In genomic region chr13:113393226-113393571, GRCh38 we compare ENCODE assay signal across 7 cellular contexts. TPM values are rescaled to one million over a fixed set of nuclear protein-coding genes. Genes with fewer than 3 reads are reported as not detected.
A peak's percentile ranks its signal among the peaks of the same experiment; 100 is the strongest.
DNase-seq lines count a peak whose midpoint lies in the region; ATAC-seq lines count a peak whose summit lies in the region.

No MANE protein-coding gene starts in this region.

- H3K9me3 ChIP-seq in right cardiac atrium (ENCODE audit: control insufficient read depth, low read length), result no peaks in the 10 kb centered on the region

- 72% methylated on average over 13 of the region's 13 CpGs for WGBS in right cardiac atrium

- no peak for DNase-seq in activated CD4-positive, alpha-beta memory T cell treated with anti-CD3 and anti-CD28 coated beads, Interleukin-2, amount 10 ng/mL, durations not matched to agents 7 days and 5 days
- peak in 1 of 3 donors; percentile 40 for DNase-seq in right cardiac atrium
- DNase-seq in NCI-H1092 treated with DMSO at 0.1 percent for 48 hours (lab: John Stamatoyannopoulos, UW), result no peak

- H3K27ac ChIP-seq in right cardiac atrium (ENCODE audit: low read length), result no peak overlapping the region

- POLR2A ChIA-PET in activated CD4-positive, alpha-beta memory T cell treated with anti-CD3 and anti-CD28 coated beads, Interleukin-2, amount 10 ng/mL, durations not matched to agents 7 days and 5 days (lab: Charles Lee), result no interaction called here

- no peaks in the 10 kb centered on the region for H3K36me3 Mint-ChIP-seq in activated CD4-positive, alpha-beta memory T cell treated with anti-CD3 and anti-CD28 coated beads, Interleukin-2, amount 10 ng/mL, durations not matched to agents 7 days and 5 days (ENCODE audit: low read depth)
- H3K36me3 Mint-ChIP-seq in stimulated activated naive CD8-positive, alpha-beta T cell treated with anti-CD3 and anti-CD28 coated beads, Interleukin-15, Interleukin-2, amounts not matched to agents 100 ng/mL and 50 ng/mL, for 24 hours (ENCODE audit: low read depth), result no peaks in the 10 kb centered on the region

- H3K4me1 Mint-ChIP-seq in activated CD4-positive, alpha-beta memory T cell treated with anti-CD3 and anti-CD28 coated beads, Interleukin-2, amount 10 ng/mL, durations not matched to agents 7 days and 5 days, result peaks cover 6% of the 10 kb centered on the region
- H3K4me1 Mint-ChIP-seq in stimulated activated naive CD8-positive, alpha-beta T cell treated with anti-CD3 and anti-CD28 coated beads, Interleukin-15, Interleukin-2, amounts not matched to agents 100 ng/mL and 50 ng/mL, for 24 hours (ENCODE audit: low read depth), result peaks cover 8% of the 10 kb centered on the region

- H3K9me3 Mint-ChIP-seq in activated CD4-positive, alpha-beta memory T cell treated with anti-CD3 and anti-CD28 coated beads, Interleukin-2, amount 10 ng/mL, durations not matched to agents 7 days and 5 days, result peaks cover 3% of the 10 kb centered on the region
- no peaks in the 10 kb centered on the region for H3K9me3 Mint-ChIP-seq in stimulated activated naive CD8-positive, alpha-beta T cell treated with anti-CD3 and anti-CD28 coated beads, Interleukin-15, Interleukin-2, amounts not matched to agents 100 ng/mL and 50 ng/mL, for 24 hours

- H3K27me3 ChIP-seq in right cardiac atrium (ENCODE audit: control insufficient read depth, insufficient read depth), result no peaks in the 10 kb centered on the region

- intact Hi-C loops in right cardiac atrium (cut with DNase I), result loop anchor here in 3 of 4 donors (5.0 to 10.0 kb wide), 4 partner anchors 118 to 451 kb away; no protein-coding TSS in a partner anchor

- peaks cover 2% of the 10 kb centered on the region for H3K27me3 Mint-ChIP-seq in activated CD4-positive, alpha-beta memory T cell treated with anti-CD3 and anti-CD28 coated beads, Interleukin-2, amount 10 ng/mL, durations not matched to agents 7 days and 5 days
- H3K27me3 Mint-ChIP-seq in stimulated activated naive CD8-positive, alpha-beta T cell treated with anti-CD3 and anti-CD28 coated beads, Interleukin-15, Interleukin-2, amounts not matched to agents 100 ng/mL and 50 ng/mL, for 24 hours, result no peaks in the 10 kb centered on the region

- peak; percentile 3 for ATAC-seq in HG02763 (IDR thresholded peaks at IDR 0.05; ENCODE audit: unreplicated experiment)
- peak; percentile 5 to 24 for ATAC-seq in right cardiac atrium
- ATAC-seq in GM21723 (IDR thresholded peaks at IDR 0.05; ENCODE audit: unreplicated experiment), result no peak
- ATAC-seq in HG03025 (IDR thresholded peaks at IDR 0.05; ENCODE audit: low FRiP score, unreplicated experiment), result no peak

- peaks cover 2% of the 10 kb centered on the region for H3K4me1 ChIP-seq in right cardiac atrium (ENCODE audit: control insufficient read depth, insufficient read depth, low read length)

- H3K27ac Mint-ChIP-seq in activated CD4-positive, alpha-beta memory T cell treated with anti-CD3 and anti-CD28 coated beads, Interleukin-2, amount 10 ng/mL, durations not matched to agents 7 days and 5 days, result peak overlapping the region; percentile 68
- peak overlapping the region; percentile 95 for H3K27ac Mint-ChIP-seq in stimulated activated naive CD8-positive, alpha-beta T cell treated with anti-CD3 and anti-CD28 coated beads, Interleukin-15, Interleukin-2, amounts not matched to agents 100 ng/mL and 50 ng/mL, for 24 hours

- no peak overlapping the region for H3K4me3 ChIP-seq in right cardiac atrium (ENCODE audit: low read length)

- H3K4me3 Mint-ChIP-seq in activated CD4-positive, alpha-beta memory T cell treated with anti-CD3 and anti-CD28 coated beads, Interleukin-2, amount 10 ng/mL, durations not matched to agents 7 days and 5 days, result peak overlapping the region; percentile 81
- H3K4me3 Mint-ChIP-seq in stimulated activated naive CD8-positive, alpha-beta T cell treated with anti-CD3 and anti-CD28 coated beads, Interleukin-15, Interleukin-2, amounts not matched to agents 100 ng/mL and 50 ng/mL, for 24 hours, result peak overlapping the region; percentile 96

- CTCF ChIA-PET in activated CD4-positive, alpha-beta memory T cell treated with anti-CD3 and anti-CD28 coated beads, Interleukin-2, amount 10 ng/mL, durations not matched to agents 7 days and 5 days (lab: Charles Lee), result interaction anchor here (0.7 to 4.6 kb wide), 2 partner anchors 169 to 449 kb away, joined by 3 to 35 read pairs; no protein-coding TSS in a partner anchor

RNA-seq across cellular contexts. Expression of gene GRTP1, which starts 29.3 kb away (rescaled TPM):
- total RNA-seq in activated CD4-positive, alpha-beta memory T cell treated with anti-CD3 and anti-CD28 coated beads, Interleukin-2, amount 10 ng/mL, durations not matched to agents 7 days and 5 days, result under 1 TPM in 1 of 2 experiments, not detected in 1; 0.20 TPM
- 1 to 10 TPM; 1.4 to 2.3 (median 1.8) TPM for total RNA-seq in right cardiac atrium
- polyA plus RNA-seq in right cardiac atrium, result 1.5 TPM

Comparison
In these comparisons a context has a peak if more than half of its experiments do, and no peak if none do; other contexts are left out.
1. ATAC-seq: peak in HG02763 (single experiment) and right cardiac atrium (2 of 2); none in GM21723 (single experiment) and HG03025 (single experiment).